In genomic region chr18:48612917-48613316, GRCh38 we compare ENCODE assay signal across 18 cellular contexts.
DNase-seq lines count a peak whose midpoint lies in the region; ATAC-seq and TF ChIP-seq lines count a peak whose summit lies in the region.
"Had no signal": no experiment of that assay in that cellular context is flagged by ENCODE, and none has a peak within 500 bp of the region (broad histone marks: within the 10 kb centered on the region; RNA-seq: fewer than 3 reads in every experiment).

No MANE protein-coding gene starts in this region.

- H3K9me2 ChIP-seq in neural cell (ENCODE audit: insufficient read depth, low read length) = no peaks in the 10 kb centered on the region

- H3K9ac ChIP-seq in neural cell (ENCODE audit: low read length) = no peak overlapping the region
- no peak overlapping the region for H3K9ac ChIP-seq in mesenchymal stem cell (ENCODE audit: low read length)

- H3K4me2 ChIP-seq in neural cell (ENCODE audit: low read length) (no peak overlapping the region), mesenchymal stem cell (ENCODE audit: low read length, poor library complexity, severe bottlenecking) (no peak overlapping the region)

- H3K36me3 Mint-ChIP-seq in T-helper 17 cell (ENCODE audit: low read depth) = peaks cover 3% of the 10 kb centered on the region

- no peak for TF ChIP-seq CTCF in dorsolateral prefrontal cortex (IDR thresholded peaks at IDR 0.05 in 54 of 56, conservative IDR thresholded peaks at IDR 0.05 in 2 of 56; ENCODE audit: low read depth in 1 of 56, partially characterized antibody in 56 of 56)
- no peak for TF ChIP-seq CTCF in neural cell (IDR thresholded peaks at IDR 0.05; ENCODE audit: poor library complexity, severe bottlenecking)
- no peak for TF ChIP-seq CTCF in thoracic aorta (IDR thresholded peaks at IDR 0.05)

- H4K8ac ChIP-seq in mesenchymal stem cell (ENCODE audit: low read length) = no peak overlapping the region

- peak overlapping the region in 9 of 59 donors; percentile 7 to 43 (median 25) for H3K4me3 ChIP-seq in dorsolateral prefrontal cortex
- no peak overlapping the region for H3K4me3 ChIP-seq in neural cell (ENCODE audit: low read length)
- H3K4me3 ChIP-seq in thoracic aorta = peak overlapping the region; percentile 38
- no peak overlapping the region for H3K4me3 ChIP-seq in mesenchymal stem cell (ENCODE audit: insufficient read depth in 1 of 2, low read depth in 1 of 2, low read length in 2 of 2)
- H3K4me3 ChIP-seq: pancreas had no signal

- H3K23ac ChIP-seq in mesenchymal stem cell (ENCODE audit: low read length in 2 of 2) = no peak overlapping the region

- H3K27ac ChIP-seq in dorsolateral prefrontal cortex = peak overlapping the region; percentile 44 to 94 (median 84)
- H3K27ac ChIP-seq in neural cell (ENCODE audit: low read length) = peak overlapping the region; percentile 39
- H3K27ac ChIP-seq in thoracic aorta = peak overlapping the region; percentile 89 to 95
- no peak overlapping the region for H3K27ac ChIP-seq in mesenchymal stem cell (ENCODE audit: low read length, poor library complexity, severe bottlenecking)
- H3K27ac ChIP-seq: pancreas had no signal

- H3K36me3 ChIP-seq in neural cell (ENCODE audit: insufficient read depth, low read length) = no peaks in the 10 kb centered on the region
- H3K36me3 ChIP-seq in thoracic aorta = no peaks in the 10 kb centered on the region
- peaks cover 0 to 49% of the 10 kb centered on the region in 2 experiments for H3K36me3 ChIP-seq in mesenchymal stem cell (ENCODE audit: control insufficient read depth in 1 of 2, insufficient read depth in 2 of 2, low read depth in 1 of 2, low read length in 2 of 2)
- H3K36me3 ChIP-seq: pancreas had no signal

- no peak overlapping the region for H3K14ac ChIP-seq in mesenchymal stem cell (ENCODE audit: low read length in 2 of 2)

- peaks cover 66% of the 10 kb centered on the region for H3K79me1 ChIP-seq in mesenchymal stem cell (replicated peaks; ENCODE audit: low read length, poor library complexity, severe bottlenecking)

- no peak overlapping the region for H2BK5ac ChIP-seq in mesenchymal stem cell (ENCODE audit: low read depth, low read length, poor library complexity, severe bottlenecking)

- H3K27me3 Mint-ChIP-seq in T-helper 17 cell = no peaks in the 10 kb centered on the region
- H3K27me3 Mint-ChIP-seq: activated B cell treated with CpG ODN at 0.5 μM for 24 hours; stimulated activated naive CD8-positive, alpha-beta T cell treated with anti-CD3 and anti-CD28 coated beads, Interleukin-15, amount 100 ng/mL, for 72 hours had no signal

- H3K27ac Mint-ChIP-seq in T-helper 17 cell = no peak overlapping the region
- H3K27ac Mint-ChIP-seq: activated B cell treated with CpG ODN at 0.5 μM for 24 hours; activated CD4-positive, alpha-beta memory T cell treated with anti-CD3 and anti-CD28 coated beads, Interleukin-2, amount 10 ng/mL, durations not matched to agents 7 days and 5 days; stimulated activated naive CD8-positive, alpha-beta T cell treated with anti-CD3 and anti-CD28 coated beads, Interleukin-15, amount 100 ng/mL, for 72 hours had no signal

- no peak overlapping the region for H2BK15ac ChIP-seq in mesenchymal stem cell (ENCODE audit: low read depth, poor library complexity, severe bottlenecking)

- no peak overlapping the region for H3K4ac ChIP-seq in mesenchymal stem cell (ENCODE audit: low read depth in 1 of 2, low read length in 2 of 2)

- intact Hi-C loops in dorsolateral prefrontal cortex (cut with DNase I) = no loop called here

- no peak overlapping the region for H2AFZ ChIP-seq in neural cell (ENCODE audit: low read depth, low read length)
- no peak overlapping the region for H2AFZ ChIP-seq in mesenchymal stem cell (ENCODE audit: low read depth, low read length)

- peaks cover 2% of the 10 kb centered on the region for H3K4me1 Mint-ChIP-seq in T-helper 17 cell
- H3K4me1 Mint-ChIP-seq: activated B cell treated with CpG ODN at 0.5 μM for 24 hours; activated CD4-positive, alpha-beta memory T cell treated with anti-CD3 and anti-CD28 coated beads, Interleukin-2, amount 10 ng/mL, durations not matched to agents 7 days and 5 days; stimulated activated naive CD8-positive, alpha-beta T cell treated with anti-CD3 and anti-CD28 coated beads, Interleukin-15, amount 100 ng/mL, for 72 hours had no signal

- TF ChIP-seq EP300 in neural cell (conservative IDR thresholded peaks at IDR 0.05; ENCODE audit: poor library complexity, severe bottlenecking) = no peak

- DNase-seq in NCI-H82 treated with DMSO at 0.1 percent for 48 hours (lab: John Stamatoyannopoulos, UW; ENCODE audit: unreplicated experiment) (peak; percentile 16), dorsolateral prefrontal cortex (no peak), thoracic aorta (ENCODE audit: low spot score) (no peak), mesenchymal stem cell (no peak), T-helper 17 cell (no peak), Kasumi-1 (lab: John Stamatoyannopoulos, UW) (no peak)
- no peak for DNase-seq in activated CD4-positive, CD25-positive, alpha-beta regulatory T cell (lab: John Stamatoyannopoulos, UW)
- DNase-seq: activated B cell treated with CpG ODN at 0.5 μM for 24 hours; activated CD4-positive, alpha-beta memory T cell treated with anti-CD3 and anti-CD28 coated beads, Interleukin-2, amount 10 ng/mL, durations not matched to agents 7 days and 5 days; activated effector memory CD4-positive, alpha-beta T cell treated with anti-CD3 and anti-CD28 coated beads, Interleukin-2, amount 50 U/mL, for 16 hours; EL; foreskin melanocyte; islet precursor cell; NCI-H2081 treated with DMSO at 0.1 percent for 48 hours; stimulated activated naive CD8-positive, alpha-beta T cell treated with anti-CD3 and anti-CD28 coated beads, Interleukin-15, amount 100 ng/mL, for 72 hours had no signal

- ATAC-seq in thoracic aorta (ENCODE audit: insufficient number of reproducible peaks, low FRiP score, low read depth) (no peak), T-helper 17 cell (no peak)
- ATAC-seq: Panc1; stimulated activated naive CD8-positive, alpha-beta T cell treated with anti-CD3 and anti-CD28 coated beads, Interleukin-15, amount 100 ng/mL, for 72 hours had no signal

- H3F3A ChIP-seq in neural cell (ENCODE audit: insufficient read depth, low read length, poor library complexity, severe bottlenecking) = no peaks in the 10 kb centered on the region

- H3K79me2 ChIP-seq in neural cell (replicated peaks; ENCODE audit: insufficient read depth, low read length) = peaks cover 13% of the 10 kb centered on the region

- H2BK120ac ChIP-seq in mesenchymal stem cell (ENCODE audit: low read depth, low read length) = no peak overlapping the region

- H3K4me3 Mint-ChIP-seq in T-helper 17 cell = no peak overlapping the region
- H3K4me3 Mint-ChIP-seq: activated B cell treated with CpG ODN at 0.5 μM for 24 hours; activated CD4-positive, alpha-beta memory T cell treated with anti-CD3 and anti-CD28 coated beads, Interleukin-2, amount 10 ng/mL, durations not matched to agents 7 days and 5 days; stimulated activated naive CD8-positive, alpha-beta T cell treated with anti-CD3 and anti-CD28 coated beads, Interleukin-15, amount 100 ng/mL, for 72 hours had no signal

- no peak overlapping the region for H4K91ac ChIP-seq in mesenchymal stem cell (ENCODE audit: low read length)

- peaks cover 2% of the 10 kb centered on the region for H4K20me1 ChIP-seq in neural cell (ENCODE audit: insufficient read depth)

- H3K4me1 ChIP-seq in thoracic aorta (ENCODE audit: control insufficient read depth in 1 of 2, low read depth in 2 of 2) (peaks cover 33 to 84% of the 10 kb centered on the region in 2 donors), mesenchymal stem cell (ENCODE audit: control insufficient read depth, insufficient read depth, low read depth, low read length) (peaks cover 47% of the 10 kb centered on the region)

- 72% methylated on average over 4 of the region's 4 CpGs for WGBS in mesenchymal stem cell

- no peaks in the 10 kb centered on the region for H3K27me3 ChIP-seq in dorsolateral prefrontal cortex
- no peaks in the 10 kb centered on the region for H3K27me3 ChIP-seq in neural cell (ENCODE audit: insufficient read depth, low read depth, low read length)
- H3K27me3 ChIP-seq in thoracic aorta (replicated peaks; ENCODE audit: insufficient read depth) = no peaks in the 10 kb centered on the region
- H3K27me3 ChIP-seq in mesenchymal stem cell (ENCODE audit: control insufficient read depth in 1 of 2, insufficient read depth in 1 of 2, low read length in 2 of 2) = no peaks in the 10 kb centered on the region
- H3K27me3 ChIP-seq: pancreas had no signal

- no peak for TF ChIP-seq RAD21 in neural cell (conservative IDR thresholded peaks at IDR 0.05)

- H3K18ac ChIP-seq in mesenchymal stem cell (ENCODE audit: low read depth in 1 of 2, low read length in 2 of 2) = no peak overlapping the region

- H2BK12ac ChIP-seq in mesenchymal stem cell (ENCODE audit: low read length in 2 of 2) = no peak overlapping the region

- H2AK5ac ChIP-seq in mesenchymal stem cell (ENCODE audit: low read length, severe bottlenecking) = no peak overlapping the region

- H3K9me3 ChIP-seq in neural cell (ENCODE audit: low read length) (no peaks in the 10 kb centered on the region), thoracic aorta (no peaks in the 10 kb centered on the region), mesenchymal stem cell (ENCODE audit: control insufficient read depth, low read length) (no peaks in the 10 kb centered on the region), T-helper 17 cell (ENCODE audit: control insufficient read depth, low read length, poor library complexity, severe bottlenecking) (no peaks in the 10 kb centered on the region)
- H3K9me3 ChIP-seq: pancreas had no signal
